In the genomic region with DNA sequence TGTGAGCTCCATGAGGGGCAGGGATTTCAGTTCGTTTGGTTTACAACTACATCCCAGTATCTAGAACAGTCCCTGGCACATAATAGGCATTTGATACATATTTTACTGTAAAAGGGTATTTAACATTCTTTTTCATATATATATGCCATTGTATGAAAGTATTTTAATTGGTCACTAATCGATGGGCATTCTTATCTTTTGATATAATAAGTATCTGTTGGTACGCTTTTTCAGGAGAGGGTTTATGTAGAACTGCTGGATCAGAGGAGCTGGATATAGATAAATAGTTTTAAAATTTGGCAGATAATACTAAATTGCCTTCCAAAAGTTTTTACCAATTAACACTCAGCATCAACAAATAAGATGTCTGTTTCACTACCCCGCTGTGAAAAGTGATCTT, we compare ENCODE assay signal across 10 cellular contexts. TPM values are rescaled to one million over a fixed set of nuclear protein-coding genes. Genes with fewer than 3 reads are reported as not detected.
A peak's percentile ranks its signal among the peaks of the same experiment; 100 is the strongest.
DNase-seq lines count a peak whose midpoint lies in the region; ATAC-seq and TF ChIP-seq lines count a peak whose summit lies in the region.
"Had no signal": no experiment of that assay in that cellular context is flagged by ENCODE, and none has a peak within 500 bp of the region (broad histone marks: within the 10 kb centered on the region; RNA-seq: fewer than 3 reads in every experiment).

No MANE protein-coding gene starts in this region.

- no peak for ATAC-seq in gastrocnemius medialis
- no peak for ATAC-seq in GM18861 (IDR thresholded peaks at IDR 0.05; ENCODE audit: unreplicated experiment)

- H3K4me1 Mint-ChIP-seq in Caco-2 (ENCODE audit: low read depth, unreplicated experiment), result no peaks in the 10 kb centered on the region

- no TSS peak for BruUV-seq in Caco-2 (replicated peaks; lab: Mats Ljungman, UMichigan)

- H3K27me3 ChIP-seq in Caco-2 (replicated peaks; ENCODE audit: control insufficient read depth, insufficient read depth, low read length) (no peaks in the 10 kb centered on the region), SJCRH30 (no peaks in the 10 kb centered on the region), gastrocnemius medialis (no peaks in the 10 kb centered on the region)

- no peaks in the 10 kb centered on the region for H3K9me3 ChIP-seq in Caco-2
- 0 out of 2 replicates have a peak, but pooled peaks cover 3% of the 10 kb centered on the region for H3K9me3 ChIP-seq in SJCRH30 (replicated peaks)
- no peaks in the 10 kb centered on the region for H3K9me3 ChIP-seq in gastrocnemius medialis

- H3K4me3 Mint-ChIP-seq in Caco-2 (ENCODE audit: unreplicated experiment), result no peak overlapping the region

- H3K27me3 Mint-ChIP-seq in Caco-2 (ENCODE audit: insufficient read depth, unreplicated experiment), result no peaks in the 10 kb centered on the region

- H3K9me3 Mint-ChIP-seq in Caco-2 (ENCODE audit: unreplicated experiment), result peaks cover 16% of the 10 kb centered on the region

- H3K27ac ChIP-seq in SJCRH30 (no peak overlapping the region; the same call in 1 of the 2 replicates), gastrocnemius medialis (peak overlapping the region; percentile 89 to 95 (median 94))

- no peak overlapping the region for H3K27ac Mint-ChIP-seq in Caco-2 (ENCODE audit: unreplicated experiment)

- TF ChIP-seq CTCF in Caco-2 (IDR thresholded peaks at IDR 0.05; ENCODE audit: insufficient read depth in 1 of 2, low read depth in 1 of 2, low read length in 1 of 2, severe bottlenecking in 1 of 2, unreplicated experiment in 1 of 2) (no peak), fibroblast of villous mesenchyme (IDR thresholded peaks at IDR 0.05; ENCODE audit: insufficient read depth, low read depth, low read length) (no peak), gastrocnemius medialis (IDR thresholded peaks at IDR 0.05 in 4 of 5, conservative IDR thresholded peaks at IDR 0.05 in 1 of 5) (no peak), lower leg skin (IDR thresholded peaks at IDR 0.05) (no peak), GM20000 (IDR thresholded peaks at IDR 0.05; ENCODE audit: extremely low read depth, missing control alignments) (no peak)

- H3K4me1 ChIP-seq in Caco-2 (peaks cover 7% of the 10 kb centered on the region; the same call in 1 of the 2 replicates), SJCRH30 (0 out of 2 replicates have a peak, but pooled peaks cover 9% of the 10 kb centered on the region), gastrocnemius medialis (peaks cover 23 to 30% of the 10 kb centered on the region in 2 donors)

- H3K36me3 ChIP-seq in Caco-2 (ENCODE audit: control insufficient read depth, insufficient read depth, low read length) (no peaks in the 10 kb centered on the region), SJCRH30 (peaks cover 1% of the 10 kb centered on the region; the same call in 1 of the 2 replicates), gastrocnemius medialis (no peaks in the 10 kb centered on the region)

- DNase-seq in Caco-2 (no peak), SJCRH30 (no peak), fibroblast of villous mesenchyme (ENCODE audit: low read depth) (no peak), gastrocnemius medialis (no peak), lower leg skin (ENCODE audit: low spot score in 2 of 2) (no peak), GM20000 (ENCODE audit: low spot score) (no peak)
- DNase-seq in central memory CD4-positive, alpha-beta T cell, result no peak
- DNase-seq: GF-D8, NCI-H2029 treated with DMSO at 0.1 percent for 48 hours had no signal

- H3K4me3 ChIP-seq in Caco-2 (ENCODE audit: low read depth, low read length) (peak overlapping the region; percentile 57), SJCRH30 (peak overlapping the region; percentile 91), fibroblast of villous mesenchyme (ENCODE audit: low read depth, low read length) (peak overlapping the region; percentile 81), gastrocnemius medialis (peak overlapping the region; percentile 83 to 100 (median 94)), lower leg skin (ENCODE audit: low read depth, poor library complexity, severe bottlenecking) (no peak overlapping the region)

- CTCF ChIA-PET in Caco-2 (lab: Charles Lee), result interaction anchor here (1.4 kb wide), 1 partner anchor 23 kb away, joined by 3 read pairs; no protein-coding TSS in a partner anchor

- H3K36me3 Mint-ChIP-seq in Caco-2 (ENCODE audit: insufficient read depth, unreplicated experiment), result peaks cover 20% of the 10 kb centered on the region

- intact Hi-C loops in Caco-2 (cut with micrococcal nuclease; ENCODE audit: unreplicated experiment) (loop anchor here (1.0 kb wide), 1 partner anchor 93 kb away; no protein-coding TSS in a partner anchor), gastrocnemius medialis (cut with DNase I; ENCODE audit: low total_unique reads) (loop anchor here (2.0 to 10.0 kb wide), 2 partner anchors 211 to 1047 kb away; partner anchors contain the start of genes CCPG1, PIERCE2 and RFX7), lower leg skin (cut with DNase I; ENCODE audit: low total_unique reads) (no loop called here)

- in situ Hi-C loops in gastrocnemius medialis (cut with MboI; ENCODE audit: low sequenced_read_pairs in 4 of 4), result no loop called here

- 45 to 51% methylated on average over 4 of the region's 4 CpGs for WGBS in lower leg skin, 2 donors

- POLR2A ChIA-PET in Caco-2 (lab: Charles Lee), result no interaction called here

- TF ChIP-seq POLR2A in gastrocnemius medialis (IDR thresholded peaks at IDR 0.05) (no peak), lower leg skin (IDR thresholded peaks at IDR 0.05) (no peak)

RNA-seq across cellular contexts. Expression of gene RSL24D1, which starts 1.0 kb away (rescaled TPM):
- total RNA-seq in Caco-2 (2022), result 122 and 124 TPM in 2 replicates
- total RNA-seq in SJCRH30 (2014; rRNA removed; shearing (Covaris generic)), result 134 and 140 TPM in 2 replicates
- total RNA-seq in fibroblast of villous mesenchyme, result 82.1 and 84.2 TPM in 2 replicates
- 10 to 100 TPM; 36.8 to 53.3 (median 52.0) TPM for total RNA-seq in gastrocnemius medialis
- total RNA-seq in lower leg skin, result 10 to 100 TPM; 41.4 to 70.3 (median 47.5) TPM
